35 cellular contexts compared by ENCODE assay signal in genomic region chr3:156390846-156391245, GRCh38.
"Had no signal": no experiment of that assay in that cellular context is flagged by ENCODE, and none has a peak within 500 bp of the region (broad histone marks: within the 10 kb centered on the region; RNA-seq: fewer than 3 reads in every experiment).

No MANE protein-coding gene starts in this region.

- H3K9me3 Mint-ChIP-seq: activated B cell treated with CpG ODN at 0.5 μM for 24 hours; activated CD4-positive, alpha-beta memory T cell treated with anti-CD3 and anti-CD28 coated beads for 36 hours; activated CD8-positive, alpha-beta T cell treated with anti-CD3 and anti-CD28 coated beads for 36 hours; activated naive CD4-positive, alpha-beta T cell treated with anti-CD3 and anti-CD28 coated beads for 36 hours; activated naive CD4-positive, alpha-beta T cell treated with anti-CD3 and anti-CD28 coated beads, Interleukin-2, amount 50 U/mL, for 72 hours; activated naive CD8-positive, alpha-beta T cell treated with anti-CD3 and anti-CD28 coated beads for 36 hours; activated T-cell treated with anti-CD3 and anti-CD28 coated beads, Interleukin-2, amount 50 U/mL, for 4 hours; activated T-cell treated with anti-CD3 and anti-CD28 coated beads, Interleukin-2, amount 50 U/mL, for 72 hours; activated T-helper 1 cell treated with anti-CD3 and anti-CD28 coated beads, Interleukin-12 subunit alpha, Interleukin-12 subunit beta, Interleukin-2, Interleukin-4 antibody, amounts not matched to agents 30 ng/mL and 10 ng/mL and 1 ng/mL, durations not matched to agents 14 hours and 24 hours and 36 hours; activated T-helper 17 cell treated with anti-CD3 and anti-CD28 coated beads, Interleukin-2, amount 50 U/mL, for 72 hours; T-helper 1 cell treated with Interleukin-12 subunit alpha and Interleukin-12 subunit beta and Interleukin-4 antibody, amounts not matched to agents 30 μg/mL and 1 μg/mL, for 36 hours; T-helper 2 cell treated with Interferon-gamma antibody and Interleukin-4, amounts not matched to agents 5 μg/mL and 100 μg/mL, for 36 hours had no signal

- H3K27ac Mint-ChIP-seq: activated B cell treated with CpG ODN at 0.5 μM for 24 hours; activated CD4-positive, alpha-beta memory T cell treated with anti-CD3 and anti-CD28 coated beads for 36 hours; activated CD4-positive, alpha-beta T cell treated with anti-CD3 and anti-CD28 coated beads for 36 hours; activated CD8-positive, alpha-beta T cell treated with anti-CD3 and anti-CD28 coated beads for 36 hours; activated naive CD4-positive, alpha-beta T cell treated with anti-CD3 and anti-CD28 coated beads for 36 hours; activated naive CD4-positive, alpha-beta T cell treated with anti-CD3 and anti-CD28 coated beads, Interleukin-2, amount 50 U/mL, for 72 hours; activated naive CD8-positive, alpha-beta T cell treated with anti-CD3 and anti-CD28 coated beads for 36 hours; activated T-cell treated with anti-CD3 and anti-CD28 coated beads, Interleukin-2, amount 50 U/mL, for 72 hours; activated T-helper 1 cell treated with anti-CD3 and anti-CD28 coated beads, Interleukin-12 subunit alpha, Interleukin-12 subunit beta, Interleukin-2, Interleukin-4 antibody, amounts not matched to agents 30 ng/mL and 10 ng/mL and 1 ng/mL, durations not matched to agents 14 hours and 24 hours and 36 hours; activated T-helper 17 cell treated with anti-CD3 and anti-CD28 coated beads, Interleukin-2, amount 50 U/mL, for 72 hours; T-helper 1 cell treated with Interleukin-12 subunit alpha and Interleukin-12 subunit beta and Interleukin-4 antibody, amounts not matched to agents 30 μg/mL and 1 μg/mL, for 36 hours; T-helper 2 cell treated with Interferon-gamma antibody and Interleukin-4, amounts not matched to agents 5 μg/mL and 100 μg/mL, for 36 hours had no signal

- DNase-seq: activated B cell treated with CpG ODN at 0.5 μM for 24 hours; activated CD4-positive, alpha-beta memory T cell treated with anti-CD3 and anti-CD28 coated beads for 36 hours; activated CD4-positive, alpha-beta T cell treated with anti-CD3 and anti-CD28 coated beads for 36 hours; activated CD4-positive, alpha-beta T cell treated with anti-CD3 and anti-CD28 coated beads for 48 hours; activated CD4-positive, alpha-beta T cell treated with anti-CD3 and anti-CD28 coated beads, Interleukin-2, amount 50 U/mL, for 1 hour; activated CD4-positive, alpha-beta T cell treated with anti-CD3 and anti-CD28 coated beads, Interleukin-2, amount 50 U/mL, for 4 hours; activated CD4-positive, CD25-positive, alpha-beta regulatory T cell treated with anti-CD3 and anti-CD28 coated beads, Interleukin-2, amount 50 U/mL, for 72 hours; activated CD8-positive, alpha-beta memory T cell treated with anti-CD3 and anti-CD28 coated beads, Interleukin-2, amount 50 U/mL, for 4 hours; activated CD8-positive, alpha-beta T cell treated with anti-CD3 and anti-CD28 coated beads for 36 hours; activated effector memory CD4-positive, alpha-beta T cell treated with anti-CD3 and anti-CD28 coated beads, Interleukin-2, amount 50 U/mL, for 16 hours; activated gamma-delta T cell treated with Interleukin-2 at 50 U/mL for 16 hours; activated naive CD4-positive, alpha-beta T cell; activated naive CD4-positive, alpha-beta T cell treated with anti-CD3 and anti-CD28 coated beads for 36 hours; activated naive CD4-positive, alpha-beta T cell treated with anti-CD3 and anti-CD28 coated beads, Interleukin-2, amount 50 U/mL, for 16 hours; activated naive CD8-positive, alpha-beta T cell treated with anti-CD3 and anti-CD28 coated beads for 36 hours; activated T-cell treated with anti-CD3 and anti-CD28 coated beads for 4 hours; activated T-cell treated with anti-CD3 and anti-CD28 coated beads, Interleukin-2, amount 50 U/mL, for 1 hour; activated T-cell treated with anti-CD3 and anti-CD28 coated beads, Interleukin-2, amount 50 U/mL, for 4 hours; activated T-cell treated with anti-CD3 and anti-CD28 coated beads, Interleukin-2, amount 50 U/mL, for 72 hours; adrenal gland; amniotic stem cell; aorta; body of pancreas; brain microvascular endothelial cell; central memory CD4-positive, alpha-beta T cell; T-helper 1 cell; T-helper 2 cell; T-helper 9 cell had no signal

- H3K4me3 ChIP-seq: adrenal gland, body of pancreas, breast epithelium had no signal

- H3K27ac ChIP-seq: adrenal gland, body of pancreas, brain microvascular endothelial cell, breast epithelium, VCaP had no signal

- H3K9me3 ChIP-seq: adrenal gland, body of pancreas, breast epithelium had no signal

- H3K4me1 ChIP-seq: body of pancreas, breast epithelium had no signal

- H3K4me3 Mint-ChIP-seq: activated B cell treated with CpG ODN at 0.5 μM for 24 hours; activated CD4-positive, alpha-beta memory T cell treated with anti-CD3 and anti-CD28 coated beads for 36 hours; activated CD4-positive, alpha-beta T cell treated with anti-CD3 and anti-CD28 coated beads for 36 hours; activated CD8-positive, alpha-beta T cell treated with anti-CD3 and anti-CD28 coated beads for 36 hours; activated naive CD4-positive, alpha-beta T cell treated with anti-CD3 and anti-CD28 coated beads for 36 hours; activated naive CD8-positive, alpha-beta T cell treated with anti-CD3 and anti-CD28 coated beads for 36 hours; activated T-cell treated with anti-CD3 and anti-CD28 coated beads, Interleukin-2, amount 50 U/mL, for 4 hours; activated T-cell treated with anti-CD3 and anti-CD28 coated beads, Interleukin-2, amount 50 U/mL, for 72 hours; activated T-helper 1 cell treated with anti-CD3 and anti-CD28 coated beads, Interleukin-12 subunit alpha, Interleukin-12 subunit beta, Interleukin-2, Interleukin-4 antibody, amounts not matched to agents 30 ng/mL and 10 ng/mL and 1 ng/mL, durations not matched to agents 14 hours and 24 hours and 36 hours; activated T-helper 17 cell treated with anti-CD3 and anti-CD28 coated beads, Interleukin-2, amount 50 U/mL, for 72 hours; T-helper 1 cell treated with Interleukin-12 subunit alpha and Interleukin-12 subunit beta and Interleukin-4 antibody, amounts not matched to agents 30 μg/mL and 1 μg/mL, for 36 hours; T-helper 2 cell treated with Interferon-gamma antibody and Interleukin-4, amounts not matched to agents 5 μg/mL and 100 μg/mL, for 36 hours had no signal

- H3K4me1 Mint-ChIP-seq: activated B cell treated with CpG ODN at 0.5 μM for 24 hours; activated CD4-positive, alpha-beta T cell treated with anti-CD3 and anti-CD28 coated beads for 36 hours; activated T-helper 17 cell treated with anti-CD3 and anti-CD28 coated beads, Interleukin-2, amount 50 U/mL, for 72 hours had no signal

- H3K36me3 Mint-ChIP-seq: activated CD4-positive, alpha-beta memory T cell treated with anti-CD3 and anti-CD28 coated beads for 36 hours; activated naive CD4-positive, alpha-beta T cell treated with anti-CD3 and anti-CD28 coated beads, Interleukin-2, amount 50 U/mL, for 72 hours; activated naive CD8-positive, alpha-beta T cell treated with anti-CD3 and anti-CD28 coated beads for 36 hours had no signal

- H3K36me3 ChIP-seq: adrenal gland, brain microvascular endothelial cell, breast epithelium had no signal

- H3K27me3 ChIP-seq: adrenal gland, body of pancreas, brain microvascular endothelial cell, breast epithelium had no signal

- ATAC-seq: activated CD4-positive, alpha-beta T cell treated with anti-CD3 and anti-CD28 coated beads for 36 hours; activated CD8-positive, alpha-beta T cell treated with anti-CD3 and anti-CD28 coated beads for 36 hours; activated naive CD4-positive, alpha-beta T cell treated with anti-CD3 and anti-CD28 coated beads, Interleukin-2, amount 50 U/mL, for 72 hours; activated T-cell treated with anti-CD3 and anti-CD28 coated beads, Interleukin-2, amount 50 U/mL, for 4 hours; activated T-cell treated with anti-CD3 and anti-CD28 coated beads, Interleukin-2, amount 50 U/mL, for 72 hours; activated T-helper 17 cell treated with anti-CD3 and anti-CD28 coated beads, Interleukin-2, amount 50 U/mL, for 72 hours; body of pancreas had no signal
